In the genomic region with DNA sequence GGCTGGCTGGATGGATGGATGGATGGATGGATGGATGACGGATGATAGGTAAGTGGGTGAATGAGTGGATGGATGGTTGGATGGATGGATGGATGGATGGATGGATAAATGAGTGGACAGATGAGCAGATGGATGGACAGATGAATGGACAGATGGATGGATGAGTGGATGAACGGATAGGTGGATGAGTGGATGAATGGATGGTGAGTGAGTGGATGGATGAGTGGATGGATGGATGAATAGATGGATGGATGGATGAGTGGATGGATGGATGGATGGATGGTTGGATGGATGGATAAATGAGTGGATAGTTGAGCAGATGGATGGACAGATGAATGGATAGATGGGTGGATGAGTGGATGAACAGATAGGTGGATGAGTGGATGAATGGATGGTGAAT, we compare ENCODE assay signal across 26 cellular contexts.
"Had no signal": no experiment of that assay in that cellular context is flagged by ENCODE, and none has a peak within 500 bp of the region (broad histone marks: within the 10 kb centered on the region; RNA-seq: fewer than 3 reads in every experiment).

No MANE protein-coding gene starts in this region.

- H3K4me3 Mint-ChIP-seq: mesothelial cell of epicardium; naive thymus-derived CD4-positive, alpha-beta T cell; nephron; stimulated activated memory B cell treated with anti-CD40 and anti-IgM and Interleukin-4, amounts not matched to agents 10 μg/mL and 1 μg/mL and 100 μg/mL, for 72 hours had no signal

- H3K27ac ChIP-seq: epithelial cell of prostate, gastrocnemius medialis, heart right ventricle, left lung, psoas muscle, skin epidermis, spleen, testis, tibial artery, upper lobe of left lung, uterus had no signal

- DNase-seq: effector CD4-positive, alpha-beta T cell; foreskin fibroblast; gastrocnemius medialis; heart right ventricle; hippocampal formation; left lung; mesenchymal stem cell; mucosa of descending colon; naive thymus-derived CD4-positive, alpha-beta T cell; psoas muscle; right cardiac atrium; sigmoid colon; spleen; stimulated activated CD4-positive, alpha-beta T cell treated with anti-CD3 and anti-CD28 coated beads, Interleukin-4, amount 100 ng/mL, for 4 hours; stimulated activated naive CD8-positive, alpha-beta T cell treated with anti-CD3 and anti-CD28 coated beads, Interleukin-15, Interleukin-2, amounts not matched to agents 100 U/mL and 50 U/mL, for 24 hours; testis; tibial artery; upper lobe of left lung; uterus had no signal

- H3K27me3 Mint-ChIP-seq: stimulated activated memory B cell treated with anti-CD40 and anti-IgM and Interleukin-4, amounts not matched to agents 10 μg/mL and 1 μg/mL and 100 μg/mL, for 72 hours had no signal

- H3K36me3 Mint-ChIP-seq: mesothelial cell of epicardium; stimulated activated memory B cell treated with anti-CD40 and anti-IgM and Interleukin-4, amounts not matched to agents 10 μg/mL and 1 μg/mL and 100 μg/mL, for 72 hours had no signal

- H3K36me3 ChIP-seq: gastrocnemius medialis, heart right ventricle, left lung, sigmoid colon, spleen, tibial artery, upper lobe of left lung, uterus had no signal

- H3K9me3 ChIP-seq: gastrocnemius medialis, heart right ventricle, left lung, psoas muscle, sigmoid colon, spleen, testis, tibial artery, upper lobe of left lung, uterus had no signal

- H3K27me3 ChIP-seq: dorsolateral prefrontal cortex, gastrocnemius medialis, sigmoid colon, testis, tibial artery, upper lobe of left lung, uterus had no signal

- H3K4me1 ChIP-seq: gastrocnemius medialis, heart right ventricle, left lung, psoas muscle, sigmoid colon, testis, uterus had no signal

- H3K27ac Mint-ChIP-seq: mesothelial cell of epicardium; naive thymus-derived CD4-positive, alpha-beta T cell; nephron; stimulated activated memory B cell treated with anti-CD40 and anti-IgM and Interleukin-4, amounts not matched to agents 10 μg/mL and 1 μg/mL and 100 μg/mL, for 72 hours had no signal

- H3K4me1 Mint-ChIP-seq: stimulated activated memory B cell treated with anti-CD40 and anti-IgM and Interleukin-4, amounts not matched to agents 10 μg/mL and 1 μg/mL and 100 μg/mL, for 72 hours had no signal

- ATAC-seq: esophagus mucosa; mucosa of descending colon; stimulated activated memory B cell treated with anti-CD40 and anti-IgM and Interleukin-4, amounts not matched to agents 10 μg/mL and 1 μg/mL and 100 μg/mL, for 72 hours; stimulated activated naive CD8-positive, alpha-beta T cell treated with anti-CD3 and anti-CD28 coated beads, Interleukin-15, Interleukin-2, amounts not matched to agents 100 U/mL and 50 U/mL, for 24 hours had no signal

- H3K4me3 ChIP-seq: gastrocnemius medialis, heart right ventricle, left lung, mucosa of descending colon, psoas muscle, sigmoid colon, skin epidermis, spleen, testis, tibial artery, upper lobe of left lung, uterus had no signal
